ENCODE assay signal across 19 cellular contexts in the genomic region with DNA sequence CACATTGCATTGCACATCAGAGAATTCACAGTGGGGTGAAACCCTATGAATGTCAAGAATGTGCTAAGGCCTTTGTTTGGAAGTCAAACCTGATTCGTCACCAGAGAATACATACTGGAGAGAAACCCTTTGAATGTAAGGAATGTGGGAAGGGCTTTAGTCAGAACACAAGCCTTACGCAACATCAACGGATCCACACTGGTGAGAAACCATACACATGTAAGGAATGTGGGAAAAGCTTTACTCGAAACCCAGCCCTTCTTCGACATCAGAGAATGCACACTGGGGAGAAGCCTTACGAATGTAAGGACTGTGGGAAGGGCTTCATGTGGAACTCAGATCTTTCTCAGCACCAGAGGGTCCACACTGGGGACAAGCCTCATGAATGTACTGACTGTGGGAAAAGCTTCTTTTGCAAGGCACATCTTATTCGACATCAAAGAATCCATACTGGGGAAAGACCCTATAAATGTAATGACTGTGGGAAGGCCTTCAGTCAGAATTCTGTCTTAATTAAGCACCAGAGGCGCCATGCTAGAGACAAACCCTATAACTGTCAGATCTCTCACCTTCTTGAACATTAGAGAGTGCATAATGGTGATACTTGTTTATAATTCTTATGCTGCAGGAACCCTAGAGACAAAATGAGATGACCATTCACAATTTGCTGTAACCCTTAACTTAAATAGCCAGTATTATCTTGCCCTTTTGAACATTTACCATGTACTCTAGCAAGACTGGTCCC. TPM values are rescaled to one million over a fixed set of nuclear protein-coding genes. Genes with fewer than 3 reads are reported as not detected.
DNase-seq lines count a peak whose midpoint lies in the region; ATAC-seq and TF ChIP-seq lines count a peak whose summit lies in the region.
"Had no signal": no experiment of that assay in that cellular context is flagged by ENCODE, and none has a peak within 500 bp of the region (broad histone marks: within the 10 kb centered on the region; RNA-seq: fewer than 3 reads in every experiment).

No MANE protein-coding gene starts in this region.

- WGBS in esophagus muscularis mucosa: 97% methylated on average over 8 of the region's 8 CpGs

- intact Hi-C loops in esophagus muscularis mucosa (cut with DNase I): no loop called here
- intact Hi-C loops in dorsolateral prefrontal cortex (cut with DNase I): no loop called here

- ATAC-seq in GM19023 (IDR thresholded peaks at IDR 0.05; ENCODE audit: unreplicated experiment) (no peak), HG03196 (IDR thresholded peaks at IDR 0.05; ENCODE audit: unreplicated experiment) (no peak)

- H3K36me3 ChIP-seq in HEK293 (ENCODE audit: control insufficient read depth in 2 of 2, insufficient read depth in 1 of 2, low read length in 2 of 2) (no peaks in the 10 kb centered on the region), adipocyte (ENCODE audit: control insufficient read depth, insufficient read depth, low read length, severe bottlenecking) (peaks cover 48% of the 10 kb centered on the region), esophagus muscularis mucosa (peaks cover 38 to 53% (median 45%) of the 10 kb centered on the region in 4 donors), subcutaneous abdominal adipose tissue (ENCODE audit: control insufficient read depth in 5 of 5, insufficient read depth in 5 of 5, low read length in 5 of 5) (peaks cover 40 to 47% (median 43%) of the 10 kb centered on the region in 5 donors)
- H3K36me3 ChIP-seq: BE2C had no signal

- H3K27me3 ChIP-seq in adipocyte (replicated peaks; ENCODE audit: control insufficient read depth, insufficient read depth, low read length) (no peaks in the 10 kb centered on the region), esophagus muscularis mucosa (no peaks in the 10 kb centered on the region), subcutaneous abdominal adipose tissue (ENCODE audit: control insufficient read depth in 5 of 5, insufficient read depth in 4 of 5, low read length in 5 of 5) (no peaks in the 10 kb centered on the region), dorsolateral prefrontal cortex (no peaks in the 10 kb centered on the region)
- H3K27me3 ChIP-seq: BE2C, Peyer's patch had no signal

- H3K4me3 ChIP-seq in HEK293 (ENCODE audit: low read depth, low read length) (no peak overlapping the region), adipocyte (ENCODE audit: low read length) (peak overlapping the region; percentile 54), esophagus muscularis mucosa (no peak overlapping the region), subcutaneous abdominal adipose tissue (ENCODE audit: low read depth in 1 of 5, low read length in 5 of 5) (peak overlapping the region in 4 of 5 donors; percentile 9 to 51 (median 45)), dorsolateral prefrontal cortex (no peak overlapping the region)
- H3K4me3 ChIP-seq: Peyer's patch had no signal

- H3K9ac ChIP-seq in adipocyte (ENCODE audit: low read length) (no peak overlapping the region), subcutaneous abdominal adipose tissue (ENCODE audit: low read length in 5 of 5) (no peak overlapping the region)

- H3K9me3 ChIP-seq in HEK293 (ENCODE audit: control insufficient read depth, insufficient read depth, low read depth, low read length) (no peaks in the 10 kb centered on the region), adipocyte (ENCODE audit: control insufficient read depth, low read length) (peaks cover 63% of the 10 kb centered on the region), esophagus muscularis mucosa (peaks cover 7 to 78% (median 64%) of the 10 kb centered on the region in 4 donors), subcutaneous abdominal adipose tissue (ENCODE audit: control insufficient read depth in 5 of 5, low read length in 5 of 5) (peaks cover 35 to 71% (median 65%) of the 10 kb centered on the region in 5 donors)
- H3K9me3 ChIP-seq: BE2C had no signal

- CTCF ChIA-PET in HEK293 (lab: Yijun Ruan, JAX): no interaction called here

- no peak for TF ChIP-seq POLR2A in esophagus muscularis mucosa (IDR thresholded peaks at IDR 0.05; ENCODE audit: low read depth)

- no peak for DNase-seq in adipocyte (ENCODE audit: low read depth)
- DNase-seq in esophagus muscularis mucosa (ENCODE audit: extremely low spot score): peak; percentile 26
- DNase-seq in dorsolateral prefrontal cortex: no peak
- DNase-seq: BE2C; CD8-positive, alpha-beta memory T cell; HCEC 1CT; Kasumi-1; NCI-H187 treated with DMSO at 0.1 percent for 48 hours; NCI-H2171; NCI-H446 treated with DMSO at 0.1 percent for 48 hours; NCI-H748 treated with DMSO at 0.1 percent for 48 hours; Peyer's patch; SIG-M5 had no signal

- TF ChIP-seq CTCF in HEK293 (tag by site-specific recombination; IDR thresholded peaks at IDR 0.05) (no peak), esophagus muscularis mucosa (IDR thresholded peaks at IDR 0.05) (no peak), dorsolateral prefrontal cortex (IDR thresholded peaks at IDR 0.05 in 54 of 56, conservative IDR thresholded peaks at IDR 0.05 in 2 of 56; ENCODE audit: low read depth in 1 of 56, partially characterized antibody in 56 of 56) (no peak)

- no peak for TF ChIP-seq EP300 in esophagus muscularis mucosa (IDR thresholded peaks at IDR 0.05)

- H3K27ac ChIP-seq in HEK293 (ENCODE audit: extremely low read depth, low read depth, low read length) (no peak overlapping the region), esophagus muscularis mucosa (replicated peaks in 1 of 4) (no peak overlapping the region), subcutaneous abdominal adipose tissue (ENCODE audit: low read depth, low read length) (no peak overlapping the region), dorsolateral prefrontal cortex (no peak overlapping the region)
- H3K27ac ChIP-seq: HL-60, Peyer's patch had no signal

- H3K4me1 ChIP-seq in HEK293 (ENCODE audit: control insufficient read depth, insufficient read depth, low read length) (no peaks in the 10 kb centered on the region), adipocyte (ENCODE audit: control insufficient read depth, insufficient read depth, low read length) (no peaks in the 10 kb centered on the region), esophagus muscularis mucosa (no peaks in the 10 kb centered on the region), subcutaneous abdominal adipose tissue (ENCODE audit: control insufficient read depth in 5 of 5, insufficient read depth in 5 of 5, low read length in 5 of 5) (no peaks in the 10 kb centered on the region)
- H3K4me1 ChIP-seq: BE2C, Peyer's patch had no signal

- POLR2A ChIA-PET in HEK293 (lab: Yijun Ruan, JAX): no interaction called here

TF ChIP-seq in HEK293, 187 proteins besides CTCF, POLR2A, EP300 and RAD21:
- TF ChIP-seq SETDB1 (IDR thresholded peaks at IDR 0.05; ENCODE audit: insufficient read length, low read length) (peak; percentile 99), ZXDB (tag by site-specific recombination; IDR thresholded peaks at IDR 0.05) (no peak)

RNA-seq across cellular contexts. Expression of gene ZNF662, which starts 9.0 kb away (rescaled TPM):
- total RNA-seq in esophagus muscularis mucosa (10 to 100 TPM in 1 of 4 donors, 1 to 10 TPM in 3; 4.0 to 11.6 (median 5.3) TPM), dorsolateral prefrontal cortex (10 to 100 TPM in 114 of 120 experiments, 1 to 10 TPM in 6; 7.3 to 26.0 (median 14.9) TPM)

RNA-seq across cellular contexts. Expression of gene CYP8B1, which starts 39.3 kb away (rescaled TPM):
- total RNA-seq in esophagus muscularis mucosa (not detected), dorsolateral prefrontal cortex (under 1 TPM in 3 of 120 experiments, not detected in 117; 0.11 to 0.24 (median 0.13) TPM)
- total RNA-seq: CD8-positive, alpha-beta memory T cell; Daoy; Peyer's patch had no signal

Comparison
In these comparisons a context has a peak if more than half of its experiments do, and no peak if none do; other contexts are left out.
1. H3K4me3 ChIP-seq: peak in adipocyte (single experiment) and subcutaneous abdominal adipose tissue (4 of 5); none in HEK293 (single experiment), esophagus muscularis mucosa (0 of 4) and dorsolateral prefrontal cortex (0 of 59).